In the genomic region with DNA sequence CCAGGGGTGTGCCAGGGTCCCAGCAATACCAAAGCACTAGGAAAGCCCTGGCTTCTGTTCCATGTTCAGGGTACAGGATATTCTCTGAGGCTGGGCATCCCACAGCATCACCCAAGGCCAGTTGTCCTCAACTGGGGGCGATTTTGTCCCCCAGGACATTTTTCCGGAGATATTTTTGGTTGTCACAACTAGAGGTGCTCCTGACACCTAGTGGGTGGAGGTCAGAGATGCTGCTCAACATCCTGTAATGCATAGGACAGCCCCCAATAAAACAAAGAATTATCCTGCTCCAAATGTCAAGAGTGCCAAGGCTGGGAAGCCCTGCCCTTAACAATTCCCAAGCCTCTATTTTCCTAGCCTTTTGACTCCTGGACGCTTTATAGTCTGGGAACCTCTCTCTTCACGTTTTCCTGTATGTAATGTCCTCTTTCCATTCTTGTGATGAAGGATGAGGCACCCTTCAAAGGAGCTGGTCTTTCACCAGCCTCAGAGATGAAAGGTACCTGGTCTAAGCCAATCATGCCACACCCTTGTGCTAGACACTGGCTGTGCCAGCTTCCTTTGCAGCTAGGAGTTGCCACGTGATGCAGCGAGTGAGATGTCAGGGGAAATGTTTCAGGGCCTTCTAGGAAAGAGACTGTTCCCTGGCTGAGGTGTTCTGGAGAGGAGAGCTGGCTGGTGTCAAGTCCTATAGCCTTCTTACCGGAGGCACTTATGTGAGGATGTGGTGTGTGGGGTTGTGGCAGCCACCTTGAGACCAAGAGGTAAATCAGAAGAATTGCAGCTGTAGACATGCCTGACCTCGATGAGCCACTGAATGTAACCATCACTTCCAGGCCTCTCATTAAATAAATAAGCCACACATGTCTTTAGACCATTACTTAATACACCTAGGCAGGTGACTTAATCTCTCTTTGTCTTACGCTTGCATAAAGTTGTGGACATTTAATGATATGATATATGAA, we compare ENCODE assay signal across 21 cellular contexts. TPM values are rescaled to one million over a fixed set of nuclear protein-coding genes. Genes with fewer than 3 reads are reported as not detected.
"Had no signal": no experiment of that assay in that cellular context is flagged by ENCODE, and none has a peak within 500 bp of the region (broad histone marks: within the 10 kb centered on the region; RNA-seq: fewer than 3 reads in every experiment).

No MANE protein-coding gene starts in this region.

- H3K4me1 Mint-ChIP-seq: activated CD8-positive, alpha-beta memory T cell treated with anti-CD3 and anti-CD28 coated beads, Interleukin-2, amount 10 ng/mL, durations not matched to agents 7 days and 5 days; activated naive CD8-positive, alpha-beta T cell treated with anti-CD3 and anti-CD28 coated beads for 36 hours; activated T-helper 17 cell treated with anti-CD3 and anti-CD28 coated beads, Interleukin-2, amount 50 U/mL, for 72 hours; memory B cell had no signal

- H3K27ac ChIP-seq: colonic mucosa, dorsolateral prefrontal cortex, heart right ventricle, neutrophil, pancreas, tibial artery had no signal

- H3K4me1 ChIP-seq: colonic mucosa, heart right ventricle, pancreas, tibial artery had no signal

- H3K36me3 Mint-ChIP-seq: activated CD4-positive, alpha-beta memory T cell treated with anti-CD3 and anti-CD28 coated beads for 36 hours; activated CD8-positive, alpha-beta memory T cell treated with anti-CD3 and anti-CD28 coated beads, Interleukin-2, amount 10 ng/mL, durations not matched to agents 7 days and 5 days; activated naive CD8-positive, alpha-beta T cell treated with anti-CD3 and anti-CD28 coated beads for 36 hours; memory B cell; natural killer cell treated with Interleukin-12 subunit alpha and Interleukin-12 subunit beta and Interleukin-15 and Interleukin-18, amount 100 ng/mL, for 72 hours had no signal

- DNase-seq: activated CD4-positive, alpha-beta memory T cell treated with anti-CD3 and anti-CD28 coated beads for 36 hours; activated CD4-positive, alpha-beta T cell treated with anti-CD3 and anti-CD28 coated beads for 48 hours; activated CD4-positive, CD25-positive, alpha-beta regulatory T cell; activated CD8-positive, alpha-beta memory T cell treated with anti-CD3 and anti-CD28 coated beads, Interleukin-2, amount 10 ng/mL, durations not matched to agents 7 days and 5 days; activated naive CD8-positive, alpha-beta T cell treated with anti-CD3 and anti-CD28 coated beads for 36 hours; amniotic stem cell; colonic mucosa; dorsolateral prefrontal cortex; heart right ventricle; left colon; pancreas; right cardiac atrium; stimulated activated CD4-positive, alpha-beta T cell treated with anti-CD3 and anti-CD28 coated beads, Interleukin-12 subunit alpha, Interleukin-12 subunit beta, amount 100 ng/mL, for 4 hours; T1000; tibial artery had no signal

- ATAC-seq: activated CD8-positive, alpha-beta memory T cell treated with anti-CD3 and anti-CD28 coated beads, Interleukin-2, amount 10 ng/mL, durations not matched to agents 7 days and 5 days; activated T-helper 17 cell treated with anti-CD3 and anti-CD28 coated beads, Interleukin-2, amount 50 U/mL, for 72 hours; heart right ventricle; left colon; natural killer cell treated with Interleukin-12 subunit alpha and Interleukin-12 subunit beta and Interleukin-15 and Interleukin-18, amount 100 ng/mL, for 72 hours; pancreas; right cardiac atrium had no signal

- H3K27ac Mint-ChIP-seq: activated CD4-positive, alpha-beta memory T cell treated with anti-CD3 and anti-CD28 coated beads for 36 hours; activated CD8-positive, alpha-beta memory T cell treated with anti-CD3 and anti-CD28 coated beads, Interleukin-2, amount 10 ng/mL, durations not matched to agents 7 days and 5 days; activated naive CD8-positive, alpha-beta T cell treated with anti-CD3 and anti-CD28 coated beads for 36 hours; activated T-helper 17 cell treated with anti-CD3 and anti-CD28 coated beads, Interleukin-2, amount 50 U/mL, for 72 hours; memory B cell; natural killer cell treated with Interleukin-12 subunit alpha and Interleukin-12 subunit beta and Interleukin-15 and Interleukin-18, amount 100 ng/mL, for 72 hours; stimulated activated naive CD8-positive, alpha-beta T cell treated with anti-CD3 and anti-CD28 coated beads, Interleukin-15, Interleukin-2, amounts not matched to agents 100 ng/mL and 50 ng/mL, for 24 hours; T-helper 1 cell treated with Interleukin-12 subunit alpha and Interleukin-12 subunit beta and Interleukin-4 antibody, amounts not matched to agents 30 μg/mL and 1 μg/mL, for 36 hours had no signal

- H3K27me3 ChIP-seq: colonic mucosa had no signal

- H3K36me3 ChIP-seq: colonic mucosa, heart right ventricle, neutrophil, pancreas, tibial artery had no signal

- H3K4me3 ChIP-seq: colonic mucosa, dorsolateral prefrontal cortex, heart right ventricle, pancreas, tibial artery had no signal

- H3K4me3 Mint-ChIP-seq: activated CD4-positive, alpha-beta memory T cell treated with anti-CD3 and anti-CD28 coated beads for 36 hours; activated CD8-positive, alpha-beta memory T cell treated with anti-CD3 and anti-CD28 coated beads, Interleukin-2, amount 10 ng/mL, durations not matched to agents 7 days and 5 days; activated naive CD8-positive, alpha-beta T cell treated with anti-CD3 and anti-CD28 coated beads for 36 hours; activated T-helper 17 cell treated with anti-CD3 and anti-CD28 coated beads, Interleukin-2, amount 50 U/mL, for 72 hours; memory B cell; natural killer cell treated with Interleukin-12 subunit alpha and Interleukin-12 subunit beta and Interleukin-15 and Interleukin-18, amount 100 ng/mL, for 72 hours; stimulated activated naive CD8-positive, alpha-beta T cell treated with anti-CD3 and anti-CD28 coated beads, Interleukin-15, Interleukin-2, amounts not matched to agents 100 ng/mL and 50 ng/mL, for 24 hours; T-helper 1 cell treated with Interleukin-12 subunit alpha and Interleukin-12 subunit beta and Interleukin-4 antibody, amounts not matched to agents 30 μg/mL and 1 μg/mL, for 36 hours had no signal

- H3K9me3 Mint-ChIP-seq: activated naive CD8-positive, alpha-beta T cell treated with anti-CD3 and anti-CD28 coated beads for 36 hours; activated T-helper 17 cell treated with anti-CD3 and anti-CD28 coated beads, Interleukin-2, amount 50 U/mL, for 72 hours; natural killer cell treated with Interleukin-12 subunit alpha and Interleukin-12 subunit beta and Interleukin-15 and Interleukin-18, amount 100 ng/mL, for 72 hours; stimulated activated naive CD8-positive, alpha-beta T cell treated with anti-CD3 and anti-CD28 coated beads, Interleukin-15, Interleukin-2, amounts not matched to agents 100 ng/mL and 50 ng/mL, for 24 hours; T-helper 1 cell treated with Interleukin-12 subunit alpha and Interleukin-12 subunit beta and Interleukin-4 antibody, amounts not matched to agents 30 μg/mL and 1 μg/mL, for 36 hours had no signal

- H3K9me3 ChIP-seq: colonic mucosa, neutrophil, pancreas had no signal

RNA-seq across cellular contexts. Expression of a gene that starts 23.4 kb away (rescaled TPM):
- total RNA-seq: natural killer cell treated with Interleukin-12 subunit alpha and Interleukin-12 subunit beta and Interleukin-15 and Interleukin-18, amount 100 ng/mL, for 72 hours had no signal
